ENCODE assay signal across 13 cellular contexts in the genomic region with DNA sequence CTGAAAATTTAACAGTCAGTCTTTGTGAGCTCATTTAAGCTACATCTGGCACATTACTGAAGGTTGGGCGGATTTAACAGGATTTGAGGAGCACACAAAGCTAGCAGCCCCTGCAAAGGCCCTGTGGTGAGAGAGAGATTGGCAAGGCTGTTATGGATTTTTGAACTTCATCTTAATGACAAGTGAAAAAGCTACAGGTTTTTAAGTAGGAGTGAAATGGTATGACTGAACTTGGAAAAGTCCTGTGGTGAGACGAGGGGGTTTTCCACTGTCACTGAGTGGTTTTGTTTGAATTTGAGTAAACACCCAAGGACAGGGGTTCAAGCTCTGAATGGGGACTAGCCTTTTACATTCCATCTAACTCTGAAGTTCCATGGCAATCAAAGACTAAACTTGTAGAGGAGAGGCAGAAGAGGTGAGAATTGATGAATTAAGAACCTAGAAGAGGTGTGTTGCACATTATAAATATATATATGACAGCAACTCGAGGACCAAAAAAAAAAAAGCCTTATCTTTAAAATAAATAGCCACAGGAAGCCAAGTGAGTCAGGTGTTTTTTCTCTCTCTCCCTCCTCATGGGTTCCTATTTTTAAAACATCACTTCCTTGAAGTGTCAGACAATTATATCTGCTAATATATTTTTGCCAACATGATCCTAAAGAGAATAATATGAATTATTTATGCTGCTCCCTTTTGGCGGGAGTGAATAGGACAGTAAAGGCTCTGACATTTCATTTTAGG. TPM values are rescaled to one million over a fixed set of nuclear protein-coding genes. Genes with fewer than 3 reads are reported as not detected.
A peak's percentile ranks its signal among the peaks of the same experiment; 100 is the strongest.
DNase-seq lines count a peak whose midpoint lies in the region; ATAC-seq lines count a peak whose summit lies in the region.
"Had no signal": no experiment of that assay in that cellular context is flagged by ENCODE, and none has a peak within 500 bp of the region (broad histone marks: within the 10 kb centered on the region; RNA-seq: fewer than 3 reads in every experiment).

No MANE protein-coding gene starts in this region.

- H3K27ac Mint-ChIP-seq in activated T-cell treated with anti-CD3 and anti-CD28 coated beads, Interleukin-2, amount 50 U/mL, for 72 hours = peak overlapping the region; percentile 40
- peak overlapping the region; percentile 88 for H3K27ac Mint-ChIP-seq in stimulated activated naive CD8-positive, alpha-beta T cell treated with anti-CD3 and anti-CD28 coated beads, Interleukin-15, Interleukin-2, amounts not matched to agents 100 ng/mL and 50 ng/mL, for 24 hours

- H3K4me1 Mint-ChIP-seq in activated T-cell treated with anti-CD3 and anti-CD28 coated beads, Interleukin-2, amount 50 U/mL, for 72 hours (ENCODE audit: low read depth) = peaks cover 73% of the 10 kb centered on the region
- peaks cover 81% of the 10 kb centered on the region for H3K4me1 Mint-ChIP-seq in stimulated activated naive CD8-positive, alpha-beta T cell treated with anti-CD3 and anti-CD28 coated beads, Interleukin-15, Interleukin-2, amounts not matched to agents 100 ng/mL and 50 ng/mL, for 24 hours (ENCODE audit: low read depth)

- H3K36me3 Mint-ChIP-seq in activated T-cell treated with anti-CD3 and anti-CD28 coated beads, Interleukin-2, amount 50 U/mL, for 72 hours (ENCODE audit: insufficient read depth in 2 of 2) = peaks cover 0 to 2% of the 10 kb centered on the region in 2 donors
- no peaks in the 10 kb centered on the region for H3K36me3 Mint-ChIP-seq in stimulated activated naive CD8-positive, alpha-beta T cell treated with anti-CD3 and anti-CD28 coated beads, Interleukin-15, Interleukin-2, amounts not matched to agents 100 ng/mL and 50 ng/mL, for 24 hours (ENCODE audit: low read depth)

- H3K9me3 Mint-ChIP-seq in activated T-cell treated with anti-CD3 and anti-CD28 coated beads, Interleukin-2, amount 50 U/mL, for 72 hours = peaks cover 4 to 6% of the 10 kb centered on the region in 2 donors
- H3K9me3 Mint-ChIP-seq in stimulated activated naive CD8-positive, alpha-beta T cell treated with anti-CD3 and anti-CD28 coated beads, Interleukin-15, Interleukin-2, amounts not matched to agents 100 ng/mL and 50 ng/mL, for 24 hours = peaks cover 18% of the 10 kb centered on the region

- peak; percentile 39 for DNase-seq in stimulated activated CD4-positive, alpha-beta T cell treated with anti-CD3 and anti-CD28 coated beads, Interleukin-15, amount 100 ng/mL, for 24 hours
- DNase-seq in stimulated activated CD4-positive, alpha-beta T cell treated with anti-CD3 and anti-CD28 coated beads, Interleukin-4, amount 100 ng/mL, for 4 hours = no peak
- DNase-seq in activated T-cell treated with anti-CD3 and anti-CD28 coated beads, Interleukin-2, amount 50 U/mL, for 72 hours = peak; percentile 46 to 63
- no peak for DNase-seq in NCI-H187 (lab: John Stamatoyannopoulos, UW)
- DNase-seq in SKM-1 treated with dmso at 0.1 percent for 144 hours (lab: John Stamatoyannopoulos, UW; ENCODE audit: unreplicated experiment) = no peak
- DNase-seq in NCI-H345 (lab: John Stamatoyannopoulos, UW) = no peak
- DNase-seq: DND-41, gastrocnemius medialis, islet precursor cell, psoas muscle, SJCRH30 had no signal

- no peaks in the 10 kb centered on the region for H3K27me3 Mint-ChIP-seq in activated T-cell treated with anti-CD3 and anti-CD28 coated beads, Interleukin-2, amount 50 U/mL, for 72 hours (ENCODE audit: low read depth)
- no peaks in the 10 kb centered on the region for H3K27me3 Mint-ChIP-seq in stimulated activated naive CD8-positive, alpha-beta T cell treated with anti-CD3 and anti-CD28 coated beads, Interleukin-15, Interleukin-2, amounts not matched to agents 100 ng/mL and 50 ng/mL, for 24 hours

- H3K4me3 Mint-ChIP-seq in activated T-cell treated with anti-CD3 and anti-CD28 coated beads, Interleukin-2, amount 50 U/mL, for 72 hours = peak overlapping the region; percentile 63 to 74
- peak overlapping the region; percentile 46 for H3K4me3 Mint-ChIP-seq in stimulated activated naive CD8-positive, alpha-beta T cell treated with anti-CD3 and anti-CD28 coated beads, Interleukin-15, Interleukin-2, amounts not matched to agents 100 ng/mL and 50 ng/mL, for 24 hours

- peak; percentile 28 for ATAC-seq in HG02678 (IDR thresholded peaks at IDR 0.05; ENCODE audit: unreplicated experiment)
- ATAC-seq in activated T-cell treated with anti-CD3 and anti-CD28 coated beads, Interleukin-2, amount 50 U/mL, for 72 hours (replicated peaks in 1 of 2) = peak; percentile 44 to 52
- ATAC-seq: gastrocnemius medialis, psoas muscle had no signal

RNA-seq across cellular contexts. Expression of a gene that starts 47.8 kb away (rescaled TPM):
- total RNA-seq in activated T-cell treated with anti-CD3 and anti-CD28 coated beads, Interleukin-2, amount 50 U/mL, for 72 hours = under 1 TPM; 0.05 to 0.55 TPM
- total RNA-seq: gastrocnemius medialis, SJCRH30 had no signal

Comparison
In these comparisons a context has a peak if more than half of its experiments do, and no peak if none do; other contexts are left out.
1. DNase-seq: peak in stimulated activated CD4-positive, alpha-beta T cell treated with anti-CD3 and anti-CD28 coated beads, Interleukin-15, amount 100 ng/mL, for 24 hours (single experiment) and activated T-cell treated with anti-CD3 and anti-CD28 coated beads, Interleukin-2, amount 50 U/mL, for 72 hours (2 of 2); none in stimulated activated CD4-positive, alpha-beta T cell treated with anti-CD3 and anti-CD28 coated beads, Interleukin-4, amount 100 ng/mL, for 4 hours (0 of 2), NCI-H187 (0 of 2), SKM-1 treated with dmso at 0.1 percent for 144 hours (single experiment) and NCI-H345 (single experiment).